In genomic region chr1:40736085-40736531, GRCh38 we compare ENCODE assay signal across 14 cellular contexts. TPM values are rescaled to one million over a fixed set of nuclear protein-coding genes. Genes with fewer than 3 reads are reported as not detected.
DNase-seq lines count a peak whose midpoint lies in the region; ATAC-seq, FAIRE-seq and TF ChIP-seq lines count a peak whose summit lies in the region.
"Had no signal": no experiment of that assay in that cellular context is flagged by ENCODE, and none has a peak within 500 bp of the region (broad histone marks: within the 10 kb centered on the region; RNA-seq: fewer than 3 reads in every experiment).

No MANE protein-coding gene starts in this region.

- peaks cover 17% of the 10 kb centered on the region for H3K36me3 ChIP-seq in right atrium auricular region

- ATAC-seq in Right ventricle myocardium inferior (peak; percentile 59), HG03039 (IDR thresholded peaks at IDR 0.05; ENCODE audit: unreplicated experiment) (no peak)
- ATAC-seq: A549; activated CD8-positive, alpha-beta memory T cell treated with anti-CD3 and anti-CD28 coated beads, Interleukin-2, amount 10 ng/mL, durations not matched to agents 7 days and 5 days; mucosa of descending colon; PC-3 had no signal

- intact Hi-C loops in Right ventricle myocardium inferior (cut with DNase I) = no loop called here

- H3K27ac ChIP-seq in right atrium auricular region (peak overlapping the region in 1 of 2 donors; percentile 32), layer of hippocampus (ENCODE audit: low read depth, low read length) (peak overlapping the region; percentile 31)
- H3K27ac ChIP-seq: A549, KMS-11 had no signal

- H3K27me3 ChIP-seq in right atrium auricular region (no peaks in the 10 kb centered on the region), layer of hippocampus (ENCODE audit: control insufficient read depth, insufficient read depth, low read length) (no peaks in the 10 kb centered on the region)

- DNase-seq in Right ventricle myocardium inferior (ENCODE audit: missing footprints) = no peak
- DNase-seq in right atrium auricular region (ENCODE audit: low spot score) = no peak
- DNase-seq in dermis microvascular lymphatic vessel endothelial cell (ENCODE audit: low read depth in 2 of 2) = peak; percentile 80 to 81
- peak; percentile 55 for DNase-seq in urothelium cell line (ENCODE audit: low spot score)
- DNase-seq in SHP77 (lab: John Stamatoyannopoulos, UW) = no peak
- no peak for DNase-seq in mesenteric fat pad (ENCODE audit: low spot score)
- DNase-seq: activated CD8-positive, alpha-beta memory T cell treated with anti-CD3 and anti-CD28 coated beads, Interleukin-2, amount 10 ng/mL, durations not matched to agents 7 days and 5 days; cortex of kidney; mucosa of descending colon; PC-3 had no signal

- no peak for FAIRE-seq in urothelium cell line (lab: Jason Lieb, UNC)
- FAIRE-seq: A549 had no signal

- H3K9me3 ChIP-seq in right atrium auricular region = no peaks in the 10 kb centered on the region
- H3K9me3 ChIP-seq: A549, mucosa of descending colon had no signal

- H3K4me1 ChIP-seq in right atrium auricular region = peaks cover 0 to 44% of the 10 kb centered on the region in 2 donors

- TF ChIP-seq CTCF in right atrium auricular region (IDR thresholded peaks at IDR 0.05) = no peak

- H3K4me3 ChIP-seq in right atrium auricular region = no peak overlapping the region
- H3K4me3 ChIP-seq: A549, mucosa of descending colon had no signal

RNA-seq across cellular contexts. Expression of gene NFYC, which starts 44.6 kb away (rescaled TPM):
- 62.3 TPM for total RNA-seq in Right ventricle myocardium inferior
- total RNA-seq in right atrium auricular region = 10 to 100 TPM; 57.0 to 75.1 TPM
- total RNA-seq in dermis microvascular lymphatic vessel endothelial cell = 13.0 and 18.6 TPM in 2 replicates
- 36.4 TPM for total RNA-seq in mesenteric fat pad

RNA-seq across cellular contexts. Expression of gene KCNQ4, which starts 47.5 kb away (rescaled TPM):
- 2.8 TPM for total RNA-seq in Right ventricle myocardium inferior
- total RNA-seq in right atrium auricular region = 1 to 10 TPM; 1.0 to 1.7 TPM
- under 0.01 TPM in 1 of 2 replicates, not detected in the other for total RNA-seq in dermis microvascular lymphatic vessel endothelial cell
- total RNA-seq in mesenteric fat pad = 1.4 TPM

Comparison
In these comparisons a context has a peak if more than half of its experiments do, and no peak if none do; other contexts are left out.
1. DNase-seq: peak in dermis microvascular lymphatic vessel endothelial cell (2 of 2) and urothelium cell line (single experiment); none in Right ventricle myocardium inferior (single experiment), right atrium auricular region (single experiment), SHP77 (0 of 2) and mesenteric fat pad (single experiment).